Comparison of ENCODE assay signal across 8 cellular contexts in genomic region chr2:113965644-113966043, GRCh38.
A peak's percentile ranks its signal among the peaks of the same experiment; 100 is the strongest.
DNase-seq lines count a peak whose midpoint lies in the region; ATAC-seq lines count a peak whose summit lies in the region.

No MANE protein-coding gene starts in this region.

- no peak overlapping the region for H3K4me3 Mint-ChIP-seq in activated naive CD8-positive, alpha-beta T cell treated with anti-CD3 and anti-CD28 coated beads, Interleukin-2, amount 10 ng/mL, durations not matched to agents 7 days and 5 days

- H3K9me3 Mint-ChIP-seq in activated naive CD8-positive, alpha-beta T cell treated with anti-CD3 and anti-CD28 coated beads, Interleukin-2, amount 10 ng/mL, durations not matched to agents 7 days and 5 days: no peaks in the 10 kb centered on the region

- ATAC-seq in GM18517 (IDR thresholded peaks at IDR 0.05; ENCODE audit: unreplicated experiment) (peak; percentile 72), HG02884 (IDR thresholded peaks at IDR 0.05; ENCODE audit: unreplicated experiment) (peak; percentile 73)
- peak; percentile 73 for ATAC-seq in activated naive CD8-positive, alpha-beta T cell treated with anti-CD3 and anti-CD28 coated beads, Interleukin-2, amount 10 ng/mL, durations not matched to agents 7 days and 5 days (ENCODE audit: low read depth)

- POLR2A ChIA-PET in activated naive CD8-positive, alpha-beta T cell treated with anti-CD3 and anti-CD28 coated beads, Interleukin-2, amount 10 ng/mL, durations not matched to agents 7 days and 5 days (lab: Charles Lee): no interaction called here

- no peaks in the 10 kb centered on the region for H3K27me3 Mint-ChIP-seq in activated naive CD8-positive, alpha-beta T cell treated with anti-CD3 and anti-CD28 coated beads, Interleukin-2, amount 10 ng/mL, durations not matched to agents 7 days and 5 days

- peaks cover 7% of the 10 kb centered on the region for H3K36me3 Mint-ChIP-seq in activated naive CD8-positive, alpha-beta T cell treated with anti-CD3 and anti-CD28 coated beads, Interleukin-2, amount 10 ng/mL, durations not matched to agents 7 days and 5 days

- no peak overlapping the region for H3K27ac Mint-ChIP-seq in activated naive CD8-positive, alpha-beta T cell treated with anti-CD3 and anti-CD28 coated beads, Interleukin-2, amount 10 ng/mL, durations not matched to agents 7 days and 5 days

- H3K4me1 Mint-ChIP-seq in activated naive CD8-positive, alpha-beta T cell treated with anti-CD3 and anti-CD28 coated beads, Interleukin-2, amount 10 ng/mL, durations not matched to agents 7 days and 5 days: peaks cover 1% of the 10 kb centered on the region

- DNase-seq in COR-L47 (lab: John Stamatoyannopoulos, UW) (peak; percentile 24), NCI-H2171 treated with DMSO at 0.1 percent for 48 hours (lab: John Stamatoyannopoulos, UW) (peak; percentile 53), left kidney (ENCODE audit: low read depth, low spot score) (peak; percentile 72), NCI-H446 treated with DMSO at 0.1 percent for 48 hours (lab: John Stamatoyannopoulos, UW) (no peak), NCI-H2196 treated with DMSO at 0.1 percent for 48 hours (lab: John Stamatoyannopoulos, UW; ENCODE audit: unreplicated experiment) (no peak)
- no peak for DNase-seq in activated naive CD8-positive, alpha-beta T cell treated with anti-CD3 and anti-CD28 coated beads, Interleukin-2, amount 10 ng/mL, durations not matched to agents 7 days and 5 days

Comparison
In these comparisons a context has a peak if more than half of its experiments do, and no peak if none do; other contexts are left out.
1. DNase-seq: peak in COR-L47 (single experiment), NCI-H2171 treated with DMSO at 0.1 percent for 48 hours (single experiment) and left kidney (single experiment); none in activated naive CD8-positive, alpha-beta T cell treated with anti-CD3 and anti-CD28 coated beads, Interleukin-2, amount 10 ng/mL, durations not matched to agents 7 days and 5 days (single experiment), NCI-H446 treated with DMSO at 0.1 percent for 48 hours (single experiment) and NCI-H2196 treated with DMSO at 0.1 percent for 48 hours (single experiment).
2. Peak in every context shown above with its lines, with median percentiles within 50 percentile points of each other: ATAC-seq.